Comparison of ENCODE assay signal across 9 cellular contexts in the genomic region with DNA sequence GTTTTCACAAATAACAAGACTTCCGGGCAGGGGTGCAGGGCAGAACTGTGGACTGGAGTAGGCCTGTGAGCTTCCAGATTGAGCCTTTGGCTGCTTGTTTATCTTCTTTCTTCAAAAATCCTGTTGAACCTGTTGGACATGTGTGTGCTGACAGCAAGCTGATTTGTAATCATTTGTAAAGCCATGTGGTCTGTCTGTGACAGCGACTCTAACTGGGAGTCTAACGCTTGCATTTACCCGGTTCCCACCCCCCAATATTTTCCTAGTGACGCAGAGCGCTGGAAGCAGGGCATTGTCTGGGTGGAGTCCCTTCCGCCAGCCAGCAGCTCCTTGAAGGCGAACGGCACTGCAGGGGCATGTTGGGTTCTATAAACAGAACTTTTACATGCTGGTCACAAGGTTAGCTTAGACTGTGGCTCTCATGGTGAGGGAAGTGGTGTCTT.
DNase-seq lines count a peak whose midpoint lies in the region; TF ChIP-seq lines count a peak whose summit lies in the region.
"Had no signal": no experiment of that assay in that cellular context is flagged by ENCODE, and none has a peak within 500 bp of the region (broad histone marks: within the 10 kb centered on the region; RNA-seq: fewer than 3 reads in every experiment).

No MANE protein-coding gene starts in this region.

- H3K9ac ChIP-seq in HUES48 (ENCODE audit: low read depth, low read length) = no peak overlapping the region
- H3K9ac ChIP-seq in stomach smooth muscle (ENCODE audit: low read length in 2 of 2) = no peak overlapping the region

- H3K9me3 Mint-ChIP-seq in activated naive CD4-positive, alpha-beta T cell treated with anti-CD3 and anti-CD28 coated beads, Interleukin-2, amount 10 ng/mL, durations not matched to agents 7 days and 5 days = no peaks in the 10 kb centered on the region

- no peak overlapping the region for H3K27ac Mint-ChIP-seq in activated naive CD4-positive, alpha-beta T cell treated with anti-CD3 and anti-CD28 coated beads, Interleukin-2, amount 10 ng/mL, durations not matched to agents 7 days and 5 days

- H3K27me3 Mint-ChIP-seq in activated naive CD4-positive, alpha-beta T cell treated with anti-CD3 and anti-CD28 coated beads, Interleukin-2, amount 10 ng/mL, durations not matched to agents 7 days and 5 days = peaks cover 7% of the 10 kb centered on the region

- H3K4me3 Mint-ChIP-seq in activated naive CD4-positive, alpha-beta T cell treated with anti-CD3 and anti-CD28 coated beads, Interleukin-2, amount 10 ng/mL, durations not matched to agents 7 days and 5 days = no peak overlapping the region

- H3K27me3 ChIP-seq in HUES48 (ENCODE audit: control insufficient read depth, insufficient read depth, low read length) (no peaks in the 10 kb centered on the region), kidney epithelial cell (ENCODE audit: control insufficient read depth, insufficient read depth, low read length) (no peaks in the 10 kb centered on the region), stomach smooth muscle (ENCODE audit: control insufficient read depth in 1 of 2, insufficient read depth in 2 of 2, low read length in 2 of 2) (no peaks in the 10 kb centered on the region), MG63 (no peaks in the 10 kb centered on the region)
- H3K27me3 ChIP-seq in effector memory CD4-positive, alpha-beta T cell (replicated peaks; ENCODE audit: control insufficient read depth, insufficient read depth, low read length, poor library complexity, severe bottlenecking) = no peaks in the 10 kb centered on the region

- H3K4me3 ChIP-seq in HUES48 (ENCODE audit: low read depth, low read length) = no peak overlapping the region
- H3K4me3 ChIP-seq in kidney epithelial cell (ENCODE audit: low read depth, low read length) = no peak overlapping the region
- no peak overlapping the region for H3K4me3 ChIP-seq in stomach smooth muscle (ENCODE audit: low read length in 2 of 2)
- no peak overlapping the region for H3K4me3 ChIP-seq in effector memory CD4-positive, alpha-beta T cell (ENCODE audit: insufficient read depth, low read depth, low read length, poor library complexity, severe bottlenecking)
- H3K4me3 ChIP-seq in MG63 = no peak overlapping the region

- no peaks in the 10 kb centered on the region for H3K36me3 ChIP-seq in HUES48 (ENCODE audit: control insufficient read depth, insufficient read depth, low read length)
- H3K36me3 ChIP-seq in kidney epithelial cell (ENCODE audit: control insufficient read depth, insufficient read depth, low read length) = no peaks in the 10 kb centered on the region
- H3K36me3 ChIP-seq in stomach smooth muscle (ENCODE audit: control insufficient read depth in 2 of 2, insufficient read depth in 2 of 2, low read length in 2 of 2) = no peaks in the 10 kb centered on the region
- no peaks in the 10 kb centered on the region for H3K36me3 ChIP-seq in effector memory CD4-positive, alpha-beta T cell (ENCODE audit: control insufficient read depth, insufficient read depth, low read length)
- H3K36me3 ChIP-seq in MG63 = no peaks in the 10 kb centered on the region

- H3K27ac ChIP-seq in HUES48 (ENCODE audit: low read depth, low read length) = peak overlapping the region; percentile 23
- H3K27ac ChIP-seq in stomach smooth muscle (ENCODE audit: low read length) = peak overlapping the region; percentile 66
- H3K27ac ChIP-seq in effector memory CD4-positive, alpha-beta T cell (ENCODE audit: insufficient read depth, low read length, poor library complexity, severe bottlenecking) = no peak overlapping the region

- no peaks in the 10 kb centered on the region for H3K4me1 Mint-ChIP-seq in activated naive CD4-positive, alpha-beta T cell treated with anti-CD3 and anti-CD28 coated beads, Interleukin-2, amount 10 ng/mL, durations not matched to agents 7 days and 5 days

- no peaks in the 10 kb centered on the region for H3K36me3 Mint-ChIP-seq in activated naive CD4-positive, alpha-beta T cell treated with anti-CD3 and anti-CD28 coated beads, Interleukin-2, amount 10 ng/mL, durations not matched to agents 7 days and 5 days

- H3K4me1 ChIP-seq in HUES48 (ENCODE audit: control insufficient read depth, insufficient read depth, low read length) (peaks cover 12% of the 10 kb centered on the region), stomach smooth muscle (ENCODE audit: control insufficient read depth, insufficient read depth, low read length) (peaks cover 49% of the 10 kb centered on the region)
- no peaks in the 10 kb centered on the region for H3K4me1 ChIP-seq in effector memory CD4-positive, alpha-beta T cell (ENCODE audit: control insufficient read depth, insufficient read depth, low read length, poor library complexity, severe bottlenecking)

- H3K9me3 ChIP-seq in HUES48 (ENCODE audit: control insufficient read depth, insufficient read depth, low read length) (no peaks in the 10 kb centered on the region), stomach smooth muscle (ENCODE audit: control insufficient read depth in 2 of 2, low read length in 2 of 2) (no peaks in the 10 kb centered on the region), MG63 (no peaks in the 10 kb centered on the region)
- no peaks in the 10 kb centered on the region for H3K9me3 ChIP-seq in effector memory CD4-positive, alpha-beta T cell (ENCODE audit: control insufficient read depth, low read length)

- peak; percentile 81 for DNase-seq in brain pericyte (ENCODE audit: low read depth, low spot score)
- peak; percentile 67 for DNase-seq in kidney epithelial cell (ENCODE audit: low read depth)
- DNase-seq in activated naive CD4-positive, alpha-beta T cell treated with anti-CD3 and anti-CD28 coated beads, Interleukin-2, amount 10 ng/mL, durations not matched to agents 7 days and 5 days = no peak
- DNase-seq in effector memory CD4-positive, alpha-beta T cell = no peak
- DNase-seq in foreskin melanocyte = no peak
- DNase-seq in MG63 = no peak
- DNase-seq: activated CD4-positive, alpha-beta T cell treated with anti-CD3 and anti-CD28 coated beads, Interleukin-2, amount 50 U/mL, for 4 hours had no signal

- TF ChIP-seq CTCF in kidney epithelial cell (IDR thresholded peaks at IDR 0.05; ENCODE audit: insufficient read depth, low read length, poor library complexity, severe bottlenecking) = no peak

- CTCF ChIA-PET in activated naive CD4-positive, alpha-beta T cell treated with anti-CD3 and anti-CD28 coated beads, Interleukin-2, amount 10 ng/mL, durations not matched to agents 7 days and 5 days (lab: Charles Lee) = no interaction called here

Comparison
In these comparisons a context has a peak if more than half of its experiments do, and no peak if none do; other contexts are left out.
1. DNase-seq: peak in brain pericyte (single experiment) and kidney epithelial cell (single experiment); none in activated naive CD4-positive, alpha-beta T cell treated with anti-CD3 and anti-CD28 coated beads, Interleukin-2, amount 10 ng/mL, durations not matched to agents 7 days and 5 days (single experiment), effector memory CD4-positive, alpha-beta T cell (0 of 3), foreskin melanocyte (single experiment) and MG63 (single experiment).